In genomic region chr14:40447032-40447431, GRCh38 we compare ENCODE assay signal across 24 cellular contexts.
A peak's percentile ranks its signal among the peaks of the same experiment; 100 is the strongest.
DNase-seq lines count a peak whose midpoint lies in the region; ATAC-seq, FAIRE-seq and TF ChIP-seq lines count a peak whose summit lies in the region.
"Had no signal": no experiment of that assay in that cellular context is flagged by ENCODE, and none has a peak within 500 bp of the region (broad histone marks: within the 10 kb centered on the region; RNA-seq: fewer than 3 reads in every experiment).

No MANE protein-coding gene starts in this region.

- H3K9ac ChIP-seq in mammary epithelial cell (ENCODE audit: insufficient read depth, low read length), result no peak overlapping the region
- H3K9ac ChIP-seq: parathyroid adenoma had no signal

- H3K4me2 ChIP-seq in mammary epithelial cell (ENCODE audit: insufficient read depth, low read depth, low read length) (no peak overlapping the region), OCI-LY7 (ENCODE audit: low read length) (no peak overlapping the region)

- dilution Hi-C loops in mammary epithelial cell (cut with HindIII; ENCODE audit: low sequenced_read_pairs), result no loop called here

- H4K20me1 ChIP-seq in mammary epithelial cell (ENCODE audit: insufficient read depth, low read length), result no peaks in the 10 kb centered on the region
- H4K20me1 ChIP-seq in OCI-LY7 (ENCODE audit: insufficient read depth, low read length), result no peaks in the 10 kb centered on the region

- no peaks in the 10 kb centered on the region for H3K79me2 ChIP-seq in mammary epithelial cell (ENCODE audit: insufficient read depth, low read length)
- H3K79me2 ChIP-seq in OCI-LY7 (ENCODE audit: insufficient read depth, low read depth, low read length), result no peaks in the 10 kb centered on the region
- H3K79me2 ChIP-seq: parathyroid adenoma had no signal

- in situ Hi-C loops in mammary epithelial cell (cut with MboI; ENCODE audit: low sequenced_read_pairs in 2 of 2), result no loop called here

- H3K4me3 ChIP-seq in mammary epithelial cell (replicated peaks in 1 of 3; ENCODE audit: insufficient read depth in 1 of 3, low read depth in 2 of 3, low read length in 3 of 3) (no peak overlapping the region), OCI-LY7 (ENCODE audit: low read depth, low read length, poor library complexity, severe bottlenecking) (no peak overlapping the region)
- H3K4me3 ChIP-seq: MG63, transverse colon had no signal

- H3K27me3 ChIP-seq in mammary epithelial cell (ENCODE audit: insufficient read depth, low read length), result no peaks in the 10 kb centered on the region
- H3K27me3 ChIP-seq: MG63, transverse colon had no signal

- no peaks in the 10 kb centered on the region for H3K9me2 ChIP-seq in OCI-LY7 (ENCODE audit: insufficient read depth, low read length)

- ATAC-seq in GM18873 (IDR thresholded peaks at IDR 0.05; ENCODE audit: low FRiP score, unreplicated experiment), result no peak
- ATAC-seq: naive thymus-derived CD8-positive, alpha-beta T cell; stimulated activated naive CD8-positive, alpha-beta T cell treated with anti-CD3 and anti-CD28 coated beads, Interleukin-15, Interleukin-2, amounts not matched to agents 100 U/mL and 50 U/mL, for 24 hours had no signal

- H2AFZ ChIP-seq in mammary epithelial cell (ENCODE audit: low read depth, low read length), result peak overlapping the region; percentile 17
- no peak overlapping the region for H2AFZ ChIP-seq in OCI-LY7 (ENCODE audit: low read length)
- H2AFZ ChIP-seq: parathyroid adenoma had no signal

- FAIRE-seq in urothelium cell line (lab: Jason Lieb, UNC), result no peak
- FAIRE-seq: G401.6, keratinocyte had no signal

- 0% methylated on average over 3 of the region's 3 CpGs for WGBS in mammary epithelial cell (ENCODE audit: low coverage, missing lambda C conversion rate)

- H3K9me3 ChIP-seq in mammary epithelial cell (replicated peaks; ENCODE audit: insufficient read depth, low read length), result peaks cover 5% of the 10 kb centered on the region
- H3K9me3 ChIP-seq in OCI-LY7 (ENCODE audit: low read length), result no peaks in the 10 kb centered on the region
- H3K9me3 ChIP-seq: MG63, transverse colon had no signal

- no peak overlapping the region for H3K27ac ChIP-seq in mammary epithelial cell (ENCODE audit: insufficient read depth, low read depth, low read length)
- no peak overlapping the region for H3K27ac ChIP-seq in OCI-LY7 (ENCODE audit: low read depth, low read length, poor library complexity, severe bottlenecking)
- H3K27ac ChIP-seq: parathyroid adenoma, transverse colon had no signal

- TF ChIP-seq CTCF in mammary epithelial cell (conservative IDR thresholded peaks at IDR 0.05 in 1 of 2, IDR thresholded peaks at IDR 0.05 in 1 of 2; ENCODE audit: extremely low read depth in 1 of 2, insufficient read depth in 1 of 2, low read depth in 1 of 2, low read length in 2 of 2) (no peak), OCI-LY7 (conservative IDR thresholded peaks at IDR 0.05; ENCODE audit: low read length) (no peak)

- CTCF ChIA-PET in mammary epithelial cell (lab: Charles Lee; ENCODE audit: low non-redundant PET) (no interaction called here), OCI-LY7 (lab: Charles Lee; ENCODE audit: unreplicated experiment) (no interaction called here)

- POLR2A ChIA-PET in OCI-LY7 (lab: Charles Lee), result no interaction called here

- H3K36me3 ChIP-seq in mammary epithelial cell (ENCODE audit: insufficient read depth, low read length) (no peaks in the 10 kb centered on the region), OCI-LY7 (ENCODE audit: insufficient read depth, low read length) (no peaks in the 10 kb centered on the region)
- H3K36me3 ChIP-seq: MG63, transverse colon had no signal

- H3K4me1 ChIP-seq in mammary epithelial cell (ENCODE audit: insufficient read depth, low read length) (no peaks in the 10 kb centered on the region), OCI-LY7 (ENCODE audit: insufficient read depth, low read length, poor library complexity, severe bottlenecking) (no peaks in the 10 kb centered on the region)
- H3K4me1 ChIP-seq: parathyroid adenoma, transverse colon had no signal

- intact Hi-C loops in mammary epithelial cell (cut with micrococcal nuclease), result no loop called here
- intact Hi-C loops in OCI-LY7 (cut with micrococcal nuclease; ENCODE audit: unreplicated experiment), result no loop called here

- DNase-seq in NCI-H1417 (lab: John Stamatoyannopoulos, UW), result peak; percentile 12 to 47 (median 17)
- no peak for DNase-seq in NCI-H1417 treated with DMSO at 0.1 percent for 48 hours (lab: John Stamatoyannopoulos, UW)
- peak; percentile 73 for DNase-seq in NCI-H2171 (lab: John Stamatoyannopoulos, UW)
- peak; percentile 0 for DNase-seq in mammary epithelial cell
- DNase-seq in renal cortical epithelial cell (ENCODE audit: low read depth), result peak; percentile 45
- DNase-seq in OCI-LY7 (ENCODE audit: low spot score), result no peak
- DNase-seq in urothelium cell line (ENCODE audit: low spot score), result no peak
- DNase-seq: 8988T; activated CD8-positive, alpha-beta memory T cell treated with anti-CD3 and anti-CD28 coated beads, Interleukin-2, amount 50 U/mL, for 48 hours; activated effector memory CD4-positive, alpha-beta T cell treated with anti-CD3 and anti-CD28 coated beads, Interleukin-2, amount 50 U/mL, for 16 hours; cortex of kidney; hypothalamus; IMR-90; mesendoderm; MG63; naive thymus-derived CD8-positive, alpha-beta T cell; NCI-H2081 treated with DMSO at 0.1 percent for 48 hours; stimulated activated CD4-positive, alpha-beta T cell treated with anti-CD3 and anti-CD28 coated beads, Interleukin-1b, Interleukin-23, amount 100 ng/mL, for 48 hours; stimulated activated naive CD8-positive, alpha-beta T cell treated with anti-CD3 and anti-CD28 coated beads, Interleukin-15, Interleukin-2, amounts not matched to agents 100 U/mL and 50 U/mL, for 24 hours; transverse colon had no signal

- BruUV-seq in mammary epithelial cell (replicated peaks; lab: Mats Ljungman, UMichigan) (no TSS peak), OCI-LY7 (replicated peaks; lab: Mats Ljungman, UMichigan) (no TSS peak)

Comparison
In these comparisons a context has a peak if more than half of its experiments do, and no peak if none do; other contexts are left out.
1. DNase-seq: peak in NCI-H1417 (3 of 3), NCI-H2171 (single experiment), mammary epithelial cell (single experiment) and renal cortical epithelial cell (single experiment); none in NCI-H1417 treated with DMSO at 0.1 percent for 48 hours (single experiment), OCI-LY7 (single experiment) and urothelium cell line (single experiment).